In genomic region chr21:26522704-26523103, GRCh38 we compare ENCODE assay signal across 20 cellular contexts. TPM values are rescaled to one million over a fixed set of nuclear protein-coding genes. Genes with fewer than 3 reads are reported as not detected.
DNase-seq lines count a peak whose midpoint lies in the region; ATAC-seq and TF ChIP-seq lines count a peak whose summit lies in the region.
"Had no signal": no experiment of that assay in that cellular context is flagged by ENCODE, and none has a peak within 500 bp of the region (broad histone marks: within the 10 kb centered on the region; RNA-seq: fewer than 3 reads in every experiment).

No MANE protein-coding gene starts in this region.

- no peak overlapping the region for H3K14ac ChIP-seq in trophoblast cell (ENCODE audit: low read length)

- H4K20me1 ChIP-seq in SK-N-SH (ENCODE audit: insufficient read depth) = no peaks in the 10 kb centered on the region
- H4K20me1 ChIP-seq: BLaER1 treated with 17β-estradiol and CSF1 and Interleukin-3, amounts not matched to agents 10 nM and 100 nM had no signal

- no peak overlapping the region for H2BK5ac ChIP-seq in trophoblast cell (ENCODE audit: low read depth, low read length, poor library complexity)

- H3K9me2 ChIP-seq in SK-N-SH = no peaks in the 10 kb centered on the region

- no peak overlapping the region for H3K4ac ChIP-seq in trophoblast cell (ENCODE audit: low read depth, low read length)

- no peak overlapping the region for H2AK5ac ChIP-seq in trophoblast cell (ENCODE audit: low read length)

- TF ChIP-seq EP300 in SK-N-SH (IDR thresholded peaks at IDR 0.05; ENCODE audit: borderline replicate concordance in 1 of 2, low read depth in 1 of 2, low read length in 1 of 2) = no peak

- peaks cover 0 to 3% of the 10 kb centered on the region in 2 experiments; a peak in 2 of 4 replicates for H3K4me1 ChIP-seq in SK-N-SH (ENCODE audit: control insufficient read depth in 1 of 2, insufficient read depth in 2 of 2, low read depth in 1 of 2, low read length in 1 of 2)
- peaks cover 10% of the 10 kb centered on the region for H3K4me1 ChIP-seq in BE2C
- peaks cover 0 to 6% of the 10 kb centered on the region in 2 experiments for H3K4me1 ChIP-seq in trophoblast cell (ENCODE audit: control insufficient read depth in 1 of 2, insufficient read depth in 2 of 2, low read length in 2 of 2)
- H3K4me1 ChIP-seq: BLaER1 treated with 17β-estradiol and CSF1 and Interleukin-3, amounts not matched to agents 10 nM and 100 nM had no signal

- H3K4me3 ChIP-seq in SK-N-SH (ENCODE audit: low read depth in 2 of 2, low read length in 1 of 2) (no peak overlapping the region), BE2C (ENCODE audit: low read depth, low read length) (0 out of 2 replicates have a peak overlapping the region, but pooled peaks have one; percentile 4), trophoblast cell (ENCODE audit: low read depth, low read length) (no peak overlapping the region)
- H3K4me3 ChIP-seq: BLaER1 treated with 17β-estradiol and CSF1 and Interleukin-3, amounts not matched to agents 10 nM and 100 nM; GM12878 had no signal

- H2AFZ ChIP-seq in SK-N-SH (ENCODE audit: low read depth) (no peak overlapping the region), trophoblast cell (ENCODE audit: insufficient read depth, low read length, poor library complexity) (no peak overlapping the region)

- CTCF ChIA-PET in SK-N-SH (lab: Yijun Ruan, JAX) = no interaction called here

- no peak overlapping the region for H3K4me2 ChIP-seq in SK-N-SH
- no peak overlapping the region for H3K4me2 ChIP-seq in trophoblast cell (ENCODE audit: low read length)
- H3K4me2 ChIP-seq: BLaER1 treated with 17β-estradiol and CSF1 and Interleukin-3, amounts not matched to agents 10 nM and 100 nM had no signal

- no peak overlapping the region for H4K91ac ChIP-seq in trophoblast cell (ENCODE audit: low read depth, low read length)

- peak; percentile 9 for DNase-seq in SK-N-SH
- DNase-seq in BE2C = peak; percentile 42
- DNase-seq in dermis blood vessel endothelial cell = peak; percentile 67
- DNase-seq in trophoblast cell = no peak
- no peak for DNase-seq in NCI-H2227 treated with DMSO at 0.1 percent for 48 hours (lab: John Stamatoyannopoulos, UW)
- DNase-seq: 8988T; Calu3; CD8-positive, alpha-beta T cell; DMS79 treated with DMSO at 0.1 percent for 48 hours; GF-D8; GOT3; H7; HFFc6 had no signal

- H3K27me3 ChIP-seq in SK-N-SH (ENCODE audit: insufficient read depth) (no peaks in the 10 kb centered on the region), BE2C (no peaks in the 10 kb centered on the region), trophoblast cell (ENCODE audit: insufficient read depth, low read length) (no peaks in the 10 kb centered on the region)
- H3K27me3 ChIP-seq: BLaER1 treated with 17β-estradiol and CSF1 and Interleukin-3, amounts not matched to agents 10 nM and 100 nM had no signal

- WGBS in SK-N-SH (ENCODE audit: low lambda C conversion rate) = 6% methylated on average over 7 of the region's 7 CpGs
- 100% methylated on average over 2 of the region's 7 CpGs for WGBS in trophoblast cell (ENCODE audit: extremely low coverage, insufficient coverage, insufficient read length)

- H3K36me3 ChIP-seq in SK-N-SH (replicated peaks in 1 of 2; ENCODE audit: control insufficient read depth in 1 of 2, insufficient read depth in 2 of 2, low read length in 1 of 2) (no peaks in the 10 kb centered on the region), BE2C (no peaks in the 10 kb centered on the region), trophoblast cell (ENCODE audit: control insufficient read depth in 1 of 2, insufficient read depth in 2 of 2, low read length in 2 of 2) (no peaks in the 10 kb centered on the region)
- H3K36me3 ChIP-seq: BLaER1 treated with 17β-estradiol and CSF1 and Interleukin-3, amounts not matched to agents 10 nM and 100 nM had no signal

- ATAC-seq in SK-N-SH treated with all-trans-retinoic acid at 6 μM for 48 hours (no peak), HG03097 (IDR thresholded peaks at IDR 0.05; ENCODE audit: low FRiP score, unreplicated experiment) (no peak)
- ATAC-seq: CD8-positive, alpha-beta T cell; GM12878; HCT116; HepG2 had no signal

- no peak for TF ChIP-seq CTCF in SK-N-SH (IDR thresholded peaks at IDR 0.05)
- no peak for TF ChIP-seq CTCF in BE2C (IDR thresholded peaks at IDR 0.05; ENCODE audit: low read depth, low read length)

- H3K18ac ChIP-seq in trophoblast cell (ENCODE audit: low read length) = no peak overlapping the region

- no peak overlapping the region for H3K23ac ChIP-seq in trophoblast cell (ENCODE audit: low read length)

- H3K9me3 ChIP-seq in SK-N-SH (no peaks in the 10 kb centered on the region), BE2C (peaks cover 2% of the 10 kb centered on the region; the same call in 1 of the 2 replicates), trophoblast cell (ENCODE audit: insufficient read depth, low read depth, low read length) (no peaks in the 10 kb centered on the region)
- H3K9me3 ChIP-seq: BLaER1 treated with 17β-estradiol and CSF1 and Interleukin-3, amounts not matched to agents 10 nM and 100 nM had no signal

- H3K79me2 ChIP-seq in SK-N-SH (ENCODE audit: insufficient read depth) (no peaks in the 10 kb centered on the region), trophoblast cell (ENCODE audit: control insufficient read depth, insufficient read depth, low read length, poor library complexity) (no peaks in the 10 kb centered on the region)

- no peak for TF ChIP-seq RAD21 in SK-N-SH (IDR thresholded peaks at IDR 0.05; ENCODE audit: low read length)

- H4K8ac ChIP-seq in trophoblast cell (ENCODE audit: low read depth, low read length) = no peak overlapping the region

- H3K27ac ChIP-seq in SK-N-SH (ENCODE audit: low read depth in 2 of 2, low read length in 1 of 2) (no peak overlapping the region), trophoblast cell (ENCODE audit: low read depth, low read length) (peak overlapping the region; percentile 65)
- H3K27ac ChIP-seq: BLaER1 treated with 17β-estradiol and CSF1 and Interleukin-3, amounts not matched to agents 10 nM and 100 nM had no signal

- H2BK120ac ChIP-seq in trophoblast cell (ENCODE audit: insufficient read depth, low read length, poor library complexity) = no peak overlapping the region

- no peak overlapping the region for H4K12ac ChIP-seq in trophoblast cell (ENCODE audit: low read depth, low read length)

- H3K9ac ChIP-seq in SK-N-SH (no peak overlapping the region), trophoblast cell (ENCODE audit: low read length) (no peak overlapping the region)
- H3K9ac ChIP-seq: BLaER1 treated with 17β-estradiol and CSF1 and Interleukin-3, amounts not matched to agents 10 nM and 100 nM had no signal

- POLR2A ChIA-PET in SK-N-SH (lab: Yijun Ruan, JAX) = no interaction called here

- no peak overlapping the region for H2BK12ac ChIP-seq in trophoblast cell (ENCODE audit: low read length)

- no peaks in the 10 kb centered on the region for H3K79me1 ChIP-seq in trophoblast cell (ENCODE audit: low read length)

- H3F3A ChIP-seq in SK-N-SH (replicated peaks; ENCODE audit: insufficient read depth) = no peaks in the 10 kb centered on the region

TF ChIP-seq in SK-N-SH, 30 proteins besides CTCF, POLR2A, EP300 and RAD21:
- TF ChIP-seq USF1 (IDR thresholded peaks at IDR 0.05; ENCODE audit: borderline replicate concordance, low read depth) (no peak), SMC3 (IDR thresholded peaks at IDR 0.05; ENCODE audit: low read depth, low read length) (no peak)

TF ChIP-seq in SK-N-SH treated with all-trans-retinoic acid at 6 μM for 48 hours, 23 proteins besides CTCF, POLR2A, EP300 and RAD21:
- no peak for TF ChIP-seq ESRRG (CRISPR knock-in tag; IDR thresholded peaks at IDR 0.05)
- no peak for TF ChIP-seq TCF4 (CRISPR knock-in tag; IDR thresholded peaks at IDR 0.05; ENCODE audit: borderline replicate concordance)
- TF ChIP-seq ZNF70 (CRISPR knock-in tag; IDR thresholded peaks at IDR 0.05) = no peak
- no peak for TF ChIP-seq ZFP3 (CRISPR knock-in tag; IDR thresholded peaks at IDR 0.05)
- no peak for TF ChIP-seq PPARA (CRISPR knock-in tag; IDR thresholded peaks at IDR 0.05; ENCODE audit: borderline replicate concordance)
- no peak for TF ChIP-seq TOX (CRISPR knock-in tag; IDR thresholded peaks at IDR 0.05; ENCODE audit: borderline replicate concordance)
- TF ChIP-seq PATZ1 (CRISPR knock-in tag; IDR thresholded peaks at IDR 0.05; ENCODE audit: borderline replicate concordance) = no peak
- no peak for TF ChIP-seq RARB (CRISPR knock-in tag; IDR thresholded peaks at IDR 0.05)
- TF ChIP-seq GLIS3 (CRISPR knock-in tag; IDR thresholded peaks at IDR 0.05) = no peak

RNA-seq across cellular contexts. Expression of gene CYYR1, which starts 50.4 kb away (rescaled TPM):
- polyA plus RNA-seq in SK-N-SH (2012; rRNA removed) = not detected in 2 replicates
- polyA plus RNA-seq in SK-N-SH (2012; cell fraction: cytosol; rRNA removed) = not detected in 2 replicates
- polyA plus RNA-seq in SK-N-SH (2012; cell fraction: nucleus; rRNA removed) = not detected in 2 replicates
- not detected for polyA plus RNA-seq in BE2C (2012; ENCODE audit: insufficient read depth, insufficient read length, low read depth)
- 20.1 and 26.9 TPM in 2 replicates for total RNA-seq in dermis blood vessel endothelial cell
- polyA plus RNA-seq in trophoblast cell (2013) = 12.7 and 13.1 TPM in 2 replicates
- total RNA-seq: Calu3; CD8-positive, alpha-beta T cell; HepG2; HFFc6 had no signal
- polyA plus RNA-seq: AG04450, HepG2 had no signal

Comparison
In these comparisons a context has a peak if more than half of its experiments do, and no peak if none do; other contexts are left out.
1. DNase-seq: peak in SK-N-SH (single experiment), BE2C (single experiment) and dermis blood vessel endothelial cell (single experiment); none in trophoblast cell (0 of 2) and NCI-H2227 treated with DMSO at 0.1 percent for 48 hours (single experiment).